ENCODE assay signal across 28 cellular contexts in genomic region chr14:99131632-99132271, GRCh38.
DNase-seq lines count a peak whose midpoint lies in the region; TF ChIP-seq lines count a peak whose summit lies in the region.
"Had no signal": no experiment of that assay in that cellular context is flagged by ENCODE, and none has a peak within 500 bp of the region (broad histone marks: within the 10 kb centered on the region; RNA-seq: fewer than 3 reads in every experiment).

No MANE protein-coding gene starts in this region.

- peaks cover 11% of the 10 kb centered on the region for H3K4me1 ChIP-seq in HEK293 (ENCODE audit: control insufficient read depth, insufficient read depth, low read length)
- H3K4me1 ChIP-seq: HAP-1, heart right ventricle, prostate gland had no signal

- H3K27ac ChIP-seq in HEK293 (ENCODE audit: extremely low read depth, low read depth, low read length): no peak overlapping the region
- H3K27ac ChIP-seq: BLaER1, heart right ventricle, prostate gland, SK-N-MC had no signal

- no peak overlapping the region for H3K4me3 Mint-ChIP-seq in osteocyte (ENCODE audit: unreplicated experiment)
- H3K4me3 Mint-ChIP-seq: activated B cell treated with CpG ODN at 0.5 μM for 24 hours; dendritic cell treated with granulocyte-macrophage colony-stimulating factor and Interleukin-4, amounts not matched to agents 40 ng/mL and 50 ng/mL, for 4 days had no signal

- H3K4me1 Mint-ChIP-seq in osteocyte (ENCODE audit: unreplicated experiment): peaks cover 7% of the 10 kb centered on the region
- H3K4me1 Mint-ChIP-seq: activated B cell treated with CpG ODN at 0.5 μM for 24 hours had no signal

- DNase-seq in activated CD8-positive, alpha-beta memory T cell treated with anti-CD3 and anti-CD28 coated beads, Interleukin-2, amount 50 U/mL, for 48 hours: peak; percentile 35
- DNase-seq in iPS-NIHi7 (ENCODE audit: extremely low spot score) (peak; percentile 10), osteocyte (ENCODE audit: extremely low spot score, unreplicated experiment) (peak; percentile 73), foreskin melanocyte (no peak), AG08396 (ENCODE audit: low spot score) (no peak), DMS114 treated with DMSO at 0.1 percent for 48 hours (lab: John Stamatoyannopoulos, UW; ENCODE audit: unreplicated experiment) (no peak), 8988T (no peak)
- DNase-seq: activated B cell treated with CpG ODN at 0.5 μM for 24 hours; activated CD4-positive, alpha-beta T cell treated with anti-CD3 and anti-CD28 coated beads, Interleukin-2, amount 50 U/mL, for 1 hour; activated naive CD4-positive, alpha-beta T cell treated with Interleukin-2 at 50 U/mL for 16 hours; activated T-cell treated with anti-CD3 and anti-CD28 coated beads for 4 hours; heart right ventricle; Karpas-422; mesenchymal stem cell; NCI-H1417; NCI-H2029 treated with DMSO at 0.1 percent for 48 hours; NCI-H524 treated with DMSO at 0.1 percent for 48 hours; NK-92 treated with Interleukin-12 subunit alpha and Interleukin-12 subunit beta, amount 100 ng/mL, for 24 hours; PC-3; stimulated activated CD4-positive, alpha-beta T cell treated with anti-CD3 and anti-CD28 coated beads, Interleukin-4, amount 100 ng/mL, for 1 hour; T-helper 1 cell; trophoblast cell had no signal

- no peaks in the 10 kb centered on the region for H3K9me3 Mint-ChIP-seq in osteocyte (ENCODE audit: unreplicated experiment)
- H3K9me3 Mint-ChIP-seq: activated B cell treated with CpG ODN at 0.5 μM for 24 hours; dendritic cell treated with granulocyte-macrophage colony-stimulating factor and Interleukin-4, amounts not matched to agents 40 ng/mL and 50 ng/mL, for 4 days had no signal

- H3K27ac Mint-ChIP-seq in osteocyte (ENCODE audit: unreplicated experiment): no peak overlapping the region
- H3K27ac Mint-ChIP-seq: activated B cell treated with CpG ODN at 0.5 μM for 24 hours; dendritic cell treated with granulocyte-macrophage colony-stimulating factor and Interleukin-4, amounts not matched to agents 40 ng/mL and 50 ng/mL, for 4 days had no signal

- H3K36me3 ChIP-seq in HEK293 (ENCODE audit: control insufficient read depth in 2 of 2, insufficient read depth in 1 of 2, low read length in 2 of 2): no peaks in the 10 kb centered on the region
- H3K36me3 ChIP-seq: BLaER1, HAP-1, heart right ventricle, prostate gland had no signal

- no peaks in the 10 kb centered on the region for H3K27me3 Mint-ChIP-seq in osteocyte (ENCODE audit: unreplicated experiment)
- H3K27me3 Mint-ChIP-seq: activated B cell treated with CpG ODN at 0.5 μM for 24 hours had no signal

- H3K9me3 ChIP-seq in HEK293 (ENCODE audit: control insufficient read depth, insufficient read depth, low read depth, low read length): no peaks in the 10 kb centered on the region
- H3K9me3 ChIP-seq: BLaER1, HAP-1, heart right ventricle, prostate gland had no signal

- H3K4me3 ChIP-seq in HEK293 (ENCODE audit: low read depth, low read length): no peak overlapping the region
- H3K4me3 ChIP-seq: BLaER1, HAP-1, heart right ventricle, prostate gland, SK-N-MC had no signal

- TF ChIP-seq CTCF in HEK293 (tag by site-specific recombination; IDR thresholded peaks at IDR 0.05) (no peak), osteocyte (IDR thresholded peaks at IDR 0.05) (no peak)

- CTCF ChIA-PET in HEK293 (lab: Yijun Ruan, JAX): interaction anchor here (0.6 to 1.2 kb wide), 2 partner anchors 135 to 189 kb away, joined by 4 read pairs; no protein-coding TSS in a partner anchor

- no peaks in the 10 kb centered on the region for H3K36me3 Mint-ChIP-seq in osteocyte (ENCODE audit: unreplicated experiment)

- POLR2A ChIA-PET in HEK293 (lab: Yijun Ruan, JAX): no interaction called here

TF ChIP-seq in HEK293, 187 proteins besides CTCF, POLR2A, EP300 and RAD21:
- TF ChIP-seq ZNF664 (tag by site-specific recombination; IDR thresholded peaks at IDR 0.05) (no peak), ZNF692 (tag by site-specific recombination; IDR thresholded peaks at IDR 0.05) (no peak), ZFHX2 (tag by site-specific recombination; conservative IDR thresholded peaks at IDR 0.05) (peak; percentile 52; the same call in 1 of the 2 replicates)

Comparison
In these comparisons a context has a peak if more than half of its experiments do, and no peak if none do; other contexts are left out.
1. DNase-seq: peak in activated CD8-positive, alpha-beta memory T cell treated with anti-CD3 and anti-CD28 coated beads, Interleukin-2, amount 50 U/mL, for 48 hours (single experiment), iPS-NIHi7 (single experiment) and osteocyte (single experiment); none in foreskin melanocyte (single experiment), AG08396 (single experiment), DMS114 treated with DMSO at 0.1 percent for 48 hours (single experiment) and 8988T (single experiment).